Comparison of ENCODE assay signal across 8 cellular contexts in the genomic region with DNA sequence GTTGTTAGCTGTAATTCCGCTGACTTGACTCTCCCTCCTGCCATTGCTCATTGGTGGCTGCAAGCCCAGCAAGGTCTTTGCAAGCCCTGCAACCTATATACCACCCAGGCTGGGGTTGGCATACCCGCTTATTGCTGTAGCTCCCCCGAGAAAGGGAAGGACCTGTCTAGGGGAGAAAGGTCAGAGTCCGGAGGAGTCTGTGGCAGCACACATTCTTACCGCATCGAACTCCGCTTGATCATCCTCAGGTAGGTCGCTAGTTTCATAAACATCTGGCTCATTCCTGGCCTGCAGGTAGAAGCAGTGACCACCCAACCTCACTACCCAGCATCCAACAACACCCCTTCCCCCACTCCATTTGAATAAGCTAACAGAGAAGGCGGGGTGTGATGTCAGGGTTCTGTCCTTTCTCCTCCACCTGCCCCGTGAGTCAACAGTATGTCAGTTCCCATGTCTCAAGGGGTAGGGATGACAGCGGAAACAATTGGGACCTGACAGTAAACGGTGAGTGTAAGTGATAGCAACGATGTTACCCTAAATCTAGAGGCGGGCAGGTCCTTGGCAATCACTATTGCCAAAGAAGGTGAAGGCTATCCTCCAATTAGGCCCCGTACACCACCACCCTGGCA. TPM values are rescaled to one million over a fixed set of nuclear protein-coding genes. Genes with fewer than 3 reads are reported as not detected.
DNase-seq lines count a peak whose midpoint lies in the region; ATAC-seq and TF ChIP-seq lines count a peak whose summit lies in the region.

No MANE protein-coding gene starts in this region.

- H3K27me3 Mint-ChIP-seq in activated naive CD4-positive, alpha-beta T cell treated with anti-CD3 and anti-CD28 coated beads, Interleukin-2, amount 10 ng/mL, durations not matched to agents 7 days and 5 days = peaks cover 34% of the 10 kb centered on the region
- peaks cover 12% of the 10 kb centered on the region for H3K27me3 Mint-ChIP-seq in activated T-helper 2 cell treated with anti-CD3 and anti-CD28 coated beads, Interferon-gamma antibody, Interleukin-2, Interleukin-4, amounts not matched to agents 10 μg/mL and 5 μg/mL and 100 μg/mL, durations not matched to agents 14 hours and 24 hours and 36 hours (ENCODE audit: low read depth)

- H3K9me3 Mint-ChIP-seq in activated naive CD4-positive, alpha-beta T cell treated with anti-CD3 and anti-CD28 coated beads, Interleukin-2, amount 10 ng/mL, durations not matched to agents 7 days and 5 days = no peaks in the 10 kb centered on the region
- no peaks in the 10 kb centered on the region for H3K9me3 Mint-ChIP-seq in activated T-helper 2 cell treated with anti-CD3 and anti-CD28 coated beads, Interferon-gamma antibody, Interleukin-2, Interleukin-4, amounts not matched to agents 10 μg/mL and 5 μg/mL and 100 μg/mL, durations not matched to agents 14 hours and 24 hours and 36 hours

- H3K27ac ChIP-seq in tibial artery = peak overlapping the region; percentile 89 to 90

- H3K4me3 Mint-ChIP-seq in activated naive CD4-positive, alpha-beta T cell treated with anti-CD3 and anti-CD28 coated beads, Interleukin-2, amount 10 ng/mL, durations not matched to agents 7 days and 5 days = peak overlapping the region; percentile 99
- peak overlapping the region; percentile 98 for H3K4me3 Mint-ChIP-seq in activated T-helper 2 cell treated with anti-CD3 and anti-CD28 coated beads, Interferon-gamma antibody, Interleukin-2, Interleukin-4, amounts not matched to agents 10 μg/mL and 5 μg/mL and 100 μg/mL, durations not matched to agents 14 hours and 24 hours and 36 hours (ENCODE audit: low read depth)

- H3K4me3 ChIP-seq in tibial artery = peak overlapping the region; percentile 96 to 97

- H3K27ac Mint-ChIP-seq in activated naive CD4-positive, alpha-beta T cell treated with anti-CD3 and anti-CD28 coated beads, Interleukin-2, amount 10 ng/mL, durations not matched to agents 7 days and 5 days = peak overlapping the region; percentile 91
- H3K27ac Mint-ChIP-seq in activated T-helper 2 cell treated with anti-CD3 and anti-CD28 coated beads, Interferon-gamma antibody, Interleukin-2, Interleukin-4, amounts not matched to agents 10 μg/mL and 5 μg/mL and 100 μg/mL, durations not matched to agents 14 hours and 24 hours and 36 hours = peak overlapping the region; percentile 95

- H3K4me1 ChIP-seq in tibial artery = peaks cover 0 to 40% (median 28%) of the 10 kb centered on the region in 4 donors

- H3K27me3 ChIP-seq in tibial artery = peaks cover 0 to 27% of the 10 kb centered on the region in 2 donors

- H3K9me3 ChIP-seq in tibial artery = no peaks in the 10 kb centered on the region

- no peak for TF ChIP-seq CTCF in tibial artery (IDR thresholded peaks at IDR 0.05)

- H3K36me3 Mint-ChIP-seq in activated naive CD4-positive, alpha-beta T cell treated with anti-CD3 and anti-CD28 coated beads, Interleukin-2, amount 10 ng/mL, durations not matched to agents 7 days and 5 days = peaks cover 25% of the 10 kb centered on the region
- peaks cover 18% of the 10 kb centered on the region for H3K36me3 Mint-ChIP-seq in activated T-helper 2 cell treated with anti-CD3 and anti-CD28 coated beads, Interferon-gamma antibody, Interleukin-2, Interleukin-4, amounts not matched to agents 10 μg/mL and 5 μg/mL and 100 μg/mL, durations not matched to agents 14 hours and 24 hours and 36 hours (ENCODE audit: low read depth)

- intact Hi-C loops in activated T-helper 2 cell treated with anti-CD3 and anti-CD28 coated beads, Interferon-gamma antibody, Interleukin-2, Interleukin-4, amounts not matched to agents 10 μg/mL and 5 μg/mL and 100 μg/mL, durations not matched to agents 14 hours and 24 hours and 36 hours (cut with micrococcal nuclease) = loop anchor here (2.0 kb wide), 2 partner anchors 59 to 69 kb away; no protein-coding TSS in a partner anchor
- intact Hi-C loops in left colon (cut with DNase I, micrococcal nuclease) (no loop called here), tibial artery (cut with DNase I; ENCODE audit: low total_unique reads) (no loop called here)

- CTCF ChIA-PET in activated naive CD4-positive, alpha-beta T cell treated with anti-CD3 and anti-CD28 coated beads, Interleukin-2, amount 10 ng/mL, durations not matched to agents 7 days and 5 days (lab: Charles Lee) = interaction anchor here (0.7 to 1.2 kb wide), 6 partner anchors 14 to 83 kb away, joined by 3 to 4 read pairs (median 3); no protein-coding TSS in a partner anchor

- ATAC-seq in left colon (peak; percentile 29), GM18909 (IDR thresholded peaks at IDR 0.05; ENCODE audit: poor library complexity, unreplicated experiment) (no peak), GM21423 (IDR thresholded peaks at IDR 0.05; ENCODE audit: unreplicated experiment) (no peak)

- DNase-seq in activated naive CD4-positive, alpha-beta T cell treated with anti-CD3 and anti-CD28 coated beads, Interleukin-2, amount 10 ng/mL, durations not matched to agents 7 days and 5 days = no peak
- no peak for DNase-seq in activated naive CD4-positive, alpha-beta T cell (lab: John Stamatoyannopoulos, UW)
- DNase-seq in activated T-helper 2 cell treated with anti-CD3 and anti-CD28 coated beads, Interferon-gamma antibody, Interleukin-2, Interleukin-4, amounts not matched to agents 10 μg/mL and 5 μg/mL and 100 μg/mL, durations not matched to agents 14 hours and 24 hours and 36 hours (ENCODE audit: low spot score) = no peak
- DNase-seq in left colon (peak in 1 of 2 donors; percentile 40), tibial artery (peak in 1 of 2 donors; percentile 50), NCI-H82 treated with DMSO at 0.1 percent for 48 hours (lab: John Stamatoyannopoulos, UW; ENCODE audit: unreplicated experiment) (no peak)

- peaks cover 52% of the 10 kb centered on the region for H3K4me1 Mint-ChIP-seq in activated naive CD4-positive, alpha-beta T cell treated with anti-CD3 and anti-CD28 coated beads, Interleukin-2, amount 10 ng/mL, durations not matched to agents 7 days and 5 days
- H3K4me1 Mint-ChIP-seq in activated T-helper 2 cell treated with anti-CD3 and anti-CD28 coated beads, Interferon-gamma antibody, Interleukin-2, Interleukin-4, amounts not matched to agents 10 μg/mL and 5 μg/mL and 100 μg/mL, durations not matched to agents 14 hours and 24 hours and 36 hours (ENCODE audit: low read depth) = peaks cover 47% of the 10 kb centered on the region

- H3K36me3 ChIP-seq in tibial artery = peaks cover 0 to 18% (median 6%) of the 10 kb centered on the region in 3 donors

RNA-seq across cellular contexts. Expression of a gene that starts 1.1 kb away (rescaled TPM):
- total RNA-seq in activated T-helper 2 cell treated with anti-CD3 and anti-CD28 coated beads, Interferon-gamma antibody, Interleukin-2, Interleukin-4, amounts not matched to agents 10 μg/mL and 5 μg/mL and 100 μg/mL, durations not matched to agents 14 hours and 24 hours and 36 hours = 96.7 and 101 TPM in 2 replicates
- 100 to 1,000 TPM; 139 to 151 TPM for total RNA-seq in left colon

RNA-seq across cellular contexts. Expression of a gene that starts 3.9 kb away (rescaled TPM):
- 3.0 and 3.4 TPM in 2 replicates for total RNA-seq in activated T-helper 2 cell treated with anti-CD3 and anti-CD28 coated beads, Interferon-gamma antibody, Interleukin-2, Interleukin-4, amounts not matched to agents 10 μg/mL and 5 μg/mL and 100 μg/mL, durations not matched to agents 14 hours and 24 hours and 36 hours
- total RNA-seq in left colon = 1 to 10 TPM in 1 of 2 donors, under 1 TPM in 1; 0.85 to 1.3 TPM

RNA-seq across cellular contexts. Expression of a gene that starts 23.3 kb away (rescaled TPM):
- 62.4 and 67.9 TPM in 2 replicates for total RNA-seq in activated T-helper 2 cell treated with anti-CD3 and anti-CD28 coated beads, Interferon-gamma antibody, Interleukin-2, Interleukin-4, amounts not matched to agents 10 μg/mL and 5 μg/mL and 100 μg/mL, durations not matched to agents 14 hours and 24 hours and 36 hours
- 100 to 1,000 TPM; 104 to 116 TPM for total RNA-seq in left colon

RNA-seq across cellular contexts. Expression of a gene that starts 25.6 kb away (rescaled TPM):
- total RNA-seq in activated T-helper 2 cell treated with anti-CD3 and anti-CD28 coated beads, Interferon-gamma antibody, Interleukin-2, Interleukin-4, amounts not matched to agents 10 μg/mL and 5 μg/mL and 100 μg/mL, durations not matched to agents 14 hours and 24 hours and 36 hours = 10.9 and 11.4 TPM in 2 replicates
- total RNA-seq in left colon = 10 to 100 TPM; 19.8 to 20.5 TPM

RNA-seq across cellular contexts. Expression of a gene that starts 45.1 kb away (rescaled TPM):
- 23.2 and 24.6 TPM in 2 replicates for total RNA-seq in activated T-helper 2 cell treated with anti-CD3 and anti-CD28 coated beads, Interferon-gamma antibody, Interleukin-2, Interleukin-4, amounts not matched to agents 10 μg/mL and 5 μg/mL and 100 μg/mL, durations not matched to agents 14 hours and 24 hours and 36 hours
- 10 to 100 TPM; 63.5 to 67.9 TPM for total RNA-seq in left colon
